Comparison of ENCODE assay signal across 20 cellular contexts in the genomic region with DNA sequence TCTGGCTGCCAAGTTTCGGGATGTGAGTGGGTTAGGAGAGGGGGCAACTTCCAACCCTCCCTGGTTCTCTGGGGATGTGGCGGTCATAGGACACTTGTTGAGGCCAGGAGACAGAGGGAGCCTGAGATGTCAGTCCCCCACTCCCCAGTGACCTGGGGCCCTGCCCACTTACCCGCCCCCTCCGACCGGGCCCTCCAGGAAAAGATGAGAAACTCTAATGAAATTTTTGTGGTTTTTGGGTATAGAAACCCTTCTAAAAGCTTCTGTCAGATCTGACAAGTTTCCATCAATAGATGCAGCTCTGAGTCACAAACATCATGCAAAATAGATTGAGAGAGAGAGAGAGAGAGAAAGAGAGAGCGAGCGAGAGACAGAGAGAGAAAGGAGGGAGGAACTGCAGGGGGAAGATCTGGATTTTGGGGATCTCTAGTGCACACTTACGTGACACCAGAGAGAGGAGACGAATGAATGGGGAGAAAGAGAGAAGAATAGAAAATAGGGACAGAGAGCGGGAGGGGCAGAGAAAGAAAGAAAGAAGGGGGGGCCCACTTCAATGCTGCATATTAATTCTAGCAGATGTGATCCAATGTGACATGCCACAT.
DNase-seq lines count a peak whose midpoint lies in the region; ATAC-seq, FAIRE-seq and TF ChIP-seq lines count a peak whose summit lies in the region.
"Had no signal": no experiment of that assay in that cellular context is flagged by ENCODE, and none has a peak within 500 bp of the region (broad histone marks: within the 10 kb centered on the region; RNA-seq: fewer than 3 reads in every experiment).

No MANE protein-coding gene starts in this region.

- H3K4me3 Mint-ChIP-seq in WTC11, result no peak overlapping the region
- no peak overlapping the region for H3K4me3 Mint-ChIP-seq in stimulated activated naive CD8-positive, alpha-beta T cell treated with anti-CD3 and anti-CD28 coated beads, Interleukin-15, amount 100 ng/mL, for 72 hours
- H3K4me3 Mint-ChIP-seq: neural crest cell had no signal

- peaks cover 6% of the 10 kb centered on the region for H3K9me3 Mint-ChIP-seq in WTC11
- no peaks in the 10 kb centered on the region for H3K9me3 Mint-ChIP-seq in stimulated activated naive CD8-positive, alpha-beta T cell treated with anti-CD3 and anti-CD28 coated beads, Interleukin-15, amount 100 ng/mL, for 72 hours
- H3K9me3 Mint-ChIP-seq: neural crest cell had no signal

- H3K27ac ChIP-seq in kidney (ENCODE audit: low read depth in 2 of 2, low read length in 2 of 2), result no peak overlapping the region
- H3K27ac ChIP-seq: cardiac muscle cell, prostate gland had no signal

- H3K4me3 ChIP-seq in kidney (ENCODE audit: low read length in 2 of 2), result no peak overlapping the region
- H3K4me3 ChIP-seq: cardiac muscle cell, prostate gland had no signal

- CTCF ChIA-PET in WTC11 (lab: Charles Lee) (no interaction called here), GM10248 (lab: Yijun Ruan, JAX) (no interaction called here)

- ATAC-seq in WTC11, result no peak
- ATAC-seq in stimulated activated naive CD8-positive, alpha-beta T cell treated with anti-CD3 and anti-CD28 coated beads, Interleukin-15, amount 100 ng/mL, for 72 hours, result peak; percentile 71

- intact Hi-C loops in kidney (cut with DNase I), result no loop called here

- no peak overlapping the region for H3K9ac ChIP-seq in kidney (ENCODE audit: low read length in 2 of 2)

- H3K36me3 ChIP-seq in kidney (ENCODE audit: control insufficient read depth in 1 of 2, insufficient read depth in 2 of 2, low read length in 2 of 2), result peaks cover 0 to 2% of the 10 kb centered on the region in 2 donors
- H3K36me3 ChIP-seq: prostate gland had no signal

- TF ChIP-seq POLR2A in H54 (IDR thresholded peaks at IDR 0.05; ENCODE audit: low read depth, low read length), result no peak

- no peak for FAIRE-seq in kidney (lab: Jason Lieb, UNC)
- no peak for FAIRE-seq in H54 (lab: Jason Lieb, UNC)
- FAIRE-seq: frontal cortex, small intestine had no signal

- TF ChIP-seq CTCF in WTC11 (IDR thresholded peaks at IDR 0.05) (no peak), kidney (IDR thresholded peaks at IDR 0.05; ENCODE audit: borderline replicate concordance, extremely low read depth, insufficient read depth) (no peak), GM10248 (IDR thresholded peaks at IDR 0.05; ENCODE audit: control extremely low read depth, extremely low read depth, low read depth, missing control alignments) (no peak)

- POLR2A ChIA-PET in WTC11 (lab: Charles Lee), result no interaction called here
- POLR2A ChIA-PET in GM10248 (lab: Yijun Ruan, JAX), result no interaction called here

- no peaks in the 10 kb centered on the region for H3K27me3 Mint-ChIP-seq in WTC11 (ENCODE audit: low read depth)
- peaks cover 6% of the 10 kb centered on the region for H3K27me3 Mint-ChIP-seq in stimulated activated naive CD8-positive, alpha-beta T cell treated with anti-CD3 and anti-CD28 coated beads, Interleukin-15, amount 100 ng/mL, for 72 hours

- no peaks in the 10 kb centered on the region for H3K9me3 ChIP-seq in kidney (ENCODE audit: control insufficient read depth in 1 of 2, low read length in 2 of 2)
- H3K9me3 ChIP-seq: Caco-2, prostate gland had no signal

- peaks cover 26% of the 10 kb centered on the region for H3K36me3 Mint-ChIP-seq in WTC11

- H3K4me1 ChIP-seq in kidney (ENCODE audit: control insufficient read depth in 1 of 2, insufficient read depth in 1 of 2, low read depth in 1 of 2, low read length in 2 of 2), result no peaks in the 10 kb centered on the region
- H3K4me1 ChIP-seq: Caco-2, prostate gland had no signal

- peak; percentile 11 to 36 (median 25) for DNase-seq in stimulated activated CD4-positive, alpha-beta T cell treated with anti-CD3 and anti-CD28 coated beads, Interleukin-12 subunit alpha, Interleukin-12 subunit beta, amount 100 ng/mL, for 48 hours (ENCODE audit: low read depth in 2 of 3, low spot score in 1 of 3)
- no peak for DNase-seq in stimulated activated CD4-positive, alpha-beta T cell treated with anti-CD3 and anti-CD28 coated beads, Interleukin-4, amount 100 ng/mL, for 1 hour
- DNase-seq in WTC11 (ENCODE audit: low spot score) (no peak), kidney (peak; percentile 15), NCI-H510A (lab: John Stamatoyannopoulos, UW) (no peak), H54 (ENCODE audit: insufficient read length, low spot score) (no peak), GM10248 (ENCODE audit: extremely low spot score) (no peak)
- no peak for DNase-seq in stimulated activated naive CD8-positive, alpha-beta T cell treated with anti-CD3 and anti-CD28 coated beads, Interleukin-15, amount 100 ng/mL, for 72 hours
- DNase-seq: Caco-2, dorsolateral prefrontal cortex, KBM-7, NCI-H1092, NCI-H2081, NCI-H510A treated with DMSO at 0.1 percent for 48 hours, small intestine, SW 1271 had no signal

- peak overlapping the region; percentile 26; the same call in 1 of the 2 replicates for H3K27ac Mint-ChIP-seq in WTC11
- H3K27ac Mint-ChIP-seq in stimulated activated naive CD8-positive, alpha-beta T cell treated with anti-CD3 and anti-CD28 coated beads, Interleukin-15, amount 100 ng/mL, for 72 hours, result peak overlapping the region in 1 of 2 donors; percentile 2

- peaks cover 34% of the 10 kb centered on the region for H3K4me1 Mint-ChIP-seq in WTC11
- H3K4me1 Mint-ChIP-seq in stimulated activated naive CD8-positive, alpha-beta T cell treated with anti-CD3 and anti-CD28 coated beads, Interleukin-15, amount 100 ng/mL, for 72 hours, result peaks cover 16% of the 10 kb centered on the region

TF ChIP-seq in WTC11, 78 proteins besides CTCF, POLR2A, EP300 and RAD21:
- TF ChIP-seq NR2C2 (CRISPR knock-in tag; IDR thresholded peaks at IDR 0.05) (no peak), MXD4 (CRISPR knock-in tag; IDR thresholded peaks at IDR 0.05; ENCODE audit: borderline replicate concordance) (no peak), NFYB (CRISPR knock-in tag; conservative IDR thresholded peaks at IDR 0.05; ENCODE audit: low read depth) (no peak), CREB1 (CRISPR knock-in tag; IDR thresholded peaks at IDR 0.05) (no peak), ZNF423 (CRISPR knock-in tag; IDR thresholded peaks at IDR 0.05) (no peak), ESRRA (CRISPR knock-in tag; IDR thresholded peaks at IDR 0.05; ENCODE audit: borderline replicate concordance) (no peak), ELF4 (CRISPR knock-in tag; IDR thresholded peaks at IDR 0.05; ENCODE audit: low read depth) (no peak), ZNF317 (CRISPR knock-in tag; IDR thresholded peaks at IDR 0.05; ENCODE audit: borderline replicate concordance, low read depth) (no peak)
- TF ChIP-seq, protein P1, sequence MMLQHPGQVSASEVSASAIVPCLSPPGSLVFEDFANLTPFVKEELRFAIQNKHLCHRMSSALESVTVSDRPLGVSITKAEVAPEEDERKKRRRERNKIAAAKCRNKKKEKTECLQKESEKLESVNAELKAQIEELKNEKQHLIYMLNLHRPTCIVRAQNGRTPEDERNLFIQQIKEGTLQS (CRISPR knock-in tag; conservative IDR thresholded peaks at IDR 0.05), result no peak
- TF ChIP-seq, protein P2, sequence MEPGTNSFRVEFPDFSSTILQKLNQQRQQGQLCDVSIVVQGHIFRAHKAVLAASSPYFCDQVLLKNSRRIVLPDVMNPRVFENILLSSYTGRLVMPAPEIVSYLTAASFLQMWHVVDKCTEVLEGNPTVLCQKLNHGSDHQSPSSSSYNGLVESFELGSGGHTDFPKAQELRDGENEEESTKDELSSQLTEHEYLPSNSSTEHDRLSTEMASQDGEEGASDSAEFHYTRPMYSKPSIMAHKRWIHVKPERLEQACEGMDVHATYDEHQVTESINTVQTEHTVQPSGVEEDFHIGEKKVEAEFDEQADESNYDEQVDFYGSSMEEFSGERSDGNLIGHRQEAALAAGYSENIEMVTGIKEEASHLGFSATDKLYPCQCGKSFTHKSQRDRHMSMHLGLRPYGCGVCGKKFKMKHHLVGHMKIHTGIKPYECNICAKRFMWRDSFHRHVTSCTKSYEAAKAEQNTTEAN (CRISPR knock-in tag; IDR thresholded peaks at IDR 0.05), result no peak
- TF ChIP-seq, protein P3, sequence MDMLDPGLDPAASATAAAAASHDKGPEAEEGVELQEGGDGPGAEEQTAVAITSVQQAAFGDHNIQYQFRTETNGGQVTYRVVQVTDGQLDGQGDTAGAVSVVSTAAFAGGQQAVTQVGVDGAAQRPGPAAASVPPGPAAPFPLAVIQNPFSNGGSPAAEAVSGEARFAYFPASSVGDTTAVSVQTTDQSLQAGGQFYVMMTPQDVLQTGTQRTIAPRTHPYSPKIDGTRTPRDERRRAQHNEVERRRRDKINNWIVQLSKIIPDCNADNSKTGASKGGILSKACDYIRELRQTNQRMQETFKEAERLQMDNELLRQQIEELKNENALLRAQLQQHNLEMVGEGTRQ (CRISPR knock-in tag; IDR thresholded peaks at IDR 0.05), result no peak
- TF ChIP-seq, protein P4, sequence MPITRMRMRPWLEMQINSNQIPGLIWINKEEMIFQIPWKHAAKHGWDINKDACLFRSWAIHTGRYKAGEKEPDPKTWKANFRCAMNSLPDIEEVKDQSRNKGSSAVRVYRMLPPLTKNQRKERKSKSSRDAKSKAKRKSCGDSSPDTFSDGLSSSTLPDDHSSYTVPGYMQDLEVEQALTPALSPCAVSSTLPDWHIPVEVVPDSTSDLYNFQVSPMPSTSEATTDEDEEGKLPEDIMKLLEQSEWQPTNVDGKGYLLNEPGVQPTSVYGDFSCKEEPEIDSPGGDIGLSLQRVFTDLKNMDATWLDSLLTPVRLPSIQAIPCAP (CRISPR knock-in tag; IDR thresholded peaks at IDR 0.05), result no peak
- TF ChIP-seq, protein P5, sequence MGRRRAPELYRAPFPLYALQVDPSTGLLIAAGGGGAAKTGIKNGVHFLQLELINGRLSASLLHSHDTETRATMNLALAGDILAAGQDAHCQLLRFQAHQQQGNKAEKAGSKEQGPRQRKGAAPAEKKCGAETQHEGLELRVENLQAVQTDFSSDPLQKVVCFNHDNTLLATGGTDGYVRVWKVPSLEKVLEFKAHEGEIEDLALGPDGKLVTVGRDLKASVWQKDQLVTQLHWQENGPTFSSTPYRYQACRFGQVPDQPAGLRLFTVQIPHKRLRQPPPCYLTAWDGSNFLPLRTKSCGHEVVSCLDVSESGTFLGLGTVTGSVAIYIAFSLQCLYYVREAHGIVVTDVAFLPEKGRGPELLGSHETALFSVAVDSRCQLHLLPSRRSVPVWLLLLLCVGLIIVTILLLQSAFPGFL (CRISPR knock-in tag; IDR thresholded peaks at IDR 0.05; ENCODE audit: borderline replicate concordance), result no peak
TF ChIP-seq in WTC11: peak in this region for 0.

Comparison
In these comparisons a context has a peak if more than half of its experiments do, and no peak if none do; other contexts are left out.
1. DNase-seq: peak in stimulated activated CD4-positive, alpha-beta T cell treated with anti-CD3 and anti-CD28 coated beads, Interleukin-12 subunit alpha, Interleukin-12 subunit beta, amount 100 ng/mL, for 48 hours (3 of 3) and kidney (single experiment); none in stimulated activated CD4-positive, alpha-beta T cell treated with anti-CD3 and anti-CD28 coated beads, Interleukin-4, amount 100 ng/mL, for 1 hour (single experiment), WTC11 (single experiment), stimulated activated naive CD8-positive, alpha-beta T cell treated with anti-CD3 and anti-CD28 coated beads, Interleukin-15, amount 100 ng/mL, for 72 hours (0 of 2), NCI-H510A (single experiment), H54 (single experiment) and GM10248 (single experiment).